1 cellular context compared by ENCODE assay signal in genomic region chr11:62394825-62395538, GRCh38.
TF ChIP-seq lines count a peak whose summit lies in the region.

No MANE protein-coding gene starts in this region.

TF ChIP-seq in K562, 482 proteins besides CTCF, POLR2A, EP300 and RAD21 (continued from another document):
- TF ChIP-seq ZNF318 (IDR thresholded peaks at IDR 0.05; ENCODE audit: borderline replicate concordance in 1 of 2, low read depth in 1 of 2) = no peak
- TF ChIP-seq, protein P1, sequence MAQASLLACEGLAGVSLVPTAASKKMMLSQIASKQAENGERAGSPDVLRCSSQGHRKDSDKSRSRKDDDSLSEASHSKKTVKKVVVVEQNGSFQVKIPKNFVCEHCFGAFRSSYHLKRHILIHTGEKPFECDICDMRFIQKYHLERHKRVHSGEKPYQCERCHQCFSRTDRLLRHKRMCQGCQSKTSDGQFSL (CRISPR knock-in tag; IDR thresholded peaks at IDR 0.05) = no peak
- TF ChIP-seq, protein P1 (tag; IDR thresholded peaks at IDR 0.05) = no peak
- no peak for TF ChIP-seq RHOXF2B (CRISPR knock-in tag; conservative IDR thresholded peaks at IDR 0.05)
- TF ChIP-seq MYC (IDR thresholded peaks at IDR 0.05; ENCODE audit: low read depth, low read length) = 0 out of 2 replicates have a peak, but pooled peaks have one; percentile 10
- TF ChIP-seq MYC (CRISPR knock-in tag; IDR thresholded peaks at IDR 0.05; ENCODE audit: borderline replicate concordance, low read depth) = no peak
- no peak for TF ChIP-seq DLX4 (CRISPR knock-in tag; IDR thresholded peaks at IDR 0.05)
- peak; percentile 79 for TF ChIP-seq DEAF1 (CRISPR knock-in tag; IDR thresholded peaks at IDR 0.05)
- no peak for TF ChIP-seq ZSCAN29 (IDR thresholded peaks at IDR 0.05)
- TF ChIP-seq E2F1 (CRISPR knock-in tag; IDR thresholded peaks at IDR 0.05) = no peak
- TF ChIP-seq TBP (optimal IDR thresholded peaks at IDR 0.05; ENCODE audit: low read depth, low read length) = peak; percentile 30
- TF ChIP-seq BRF1 (IDR thresholded peaks at IDR 0.05; ENCODE audit: borderline replicate concordance, extremely low read depth, insufficient read length) = no peak
- TF ChIP-seq CEBPG (CRISPR knock-in tag; IDR thresholded peaks at IDR 0.05) = peak; percentile 61; the same call in 1 of the 2 replicates
- no peak for TF ChIP-seq CEBPG (tag; conservative IDR thresholded peaks at IDR 0.05 in 1 of 2, IDR thresholded peaks at IDR 0.05 in 1 of 2)
- no peak for TF ChIP-seq ZNF584 (CRISPR knock-in tag; IDR thresholded peaks at IDR 0.05; ENCODE audit: low read depth)
- TF ChIP-seq ZNF551 (CRISPR knock-in tag; IDR thresholded peaks at IDR 0.05) = no peak
- no peak for TF ChIP-seq IRF1 (CRISPR knock-in tag; IDR thresholded peaks at IDR 0.05; ENCODE audit: borderline replicate concordance)
- TF ChIP-seq, protein P2, sequence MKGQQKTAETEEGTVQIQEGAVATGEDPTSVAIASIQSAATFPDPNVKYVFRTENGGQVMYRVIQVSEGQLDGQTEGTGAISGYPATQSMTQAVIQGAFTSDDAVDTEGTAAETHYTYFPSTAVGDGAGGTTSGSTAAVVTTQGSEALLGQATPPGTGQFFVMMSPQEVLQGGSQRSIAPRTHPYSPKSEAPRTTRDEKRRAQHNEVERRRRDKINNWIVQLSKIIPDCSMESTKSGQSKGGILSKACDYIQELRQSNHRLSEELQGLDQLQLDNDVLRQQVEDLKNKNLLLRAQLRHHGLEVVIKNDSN (CRISPR knock-in tag; IDR thresholded peaks at IDR 0.05) = no peak
- no peak for TF ChIP-seq CHCHD3 (CRISPR knock-in tag; IDR thresholded peaks at IDR 0.05)
- no peak for TF ChIP-seq TAL1 (IDR thresholded peaks at IDR 0.05)
- TF ChIP-seq FOSL1 (tag; conservative IDR thresholded peaks at IDR 0.05) = no peak
- TF ChIP-seq, protein P3, sequence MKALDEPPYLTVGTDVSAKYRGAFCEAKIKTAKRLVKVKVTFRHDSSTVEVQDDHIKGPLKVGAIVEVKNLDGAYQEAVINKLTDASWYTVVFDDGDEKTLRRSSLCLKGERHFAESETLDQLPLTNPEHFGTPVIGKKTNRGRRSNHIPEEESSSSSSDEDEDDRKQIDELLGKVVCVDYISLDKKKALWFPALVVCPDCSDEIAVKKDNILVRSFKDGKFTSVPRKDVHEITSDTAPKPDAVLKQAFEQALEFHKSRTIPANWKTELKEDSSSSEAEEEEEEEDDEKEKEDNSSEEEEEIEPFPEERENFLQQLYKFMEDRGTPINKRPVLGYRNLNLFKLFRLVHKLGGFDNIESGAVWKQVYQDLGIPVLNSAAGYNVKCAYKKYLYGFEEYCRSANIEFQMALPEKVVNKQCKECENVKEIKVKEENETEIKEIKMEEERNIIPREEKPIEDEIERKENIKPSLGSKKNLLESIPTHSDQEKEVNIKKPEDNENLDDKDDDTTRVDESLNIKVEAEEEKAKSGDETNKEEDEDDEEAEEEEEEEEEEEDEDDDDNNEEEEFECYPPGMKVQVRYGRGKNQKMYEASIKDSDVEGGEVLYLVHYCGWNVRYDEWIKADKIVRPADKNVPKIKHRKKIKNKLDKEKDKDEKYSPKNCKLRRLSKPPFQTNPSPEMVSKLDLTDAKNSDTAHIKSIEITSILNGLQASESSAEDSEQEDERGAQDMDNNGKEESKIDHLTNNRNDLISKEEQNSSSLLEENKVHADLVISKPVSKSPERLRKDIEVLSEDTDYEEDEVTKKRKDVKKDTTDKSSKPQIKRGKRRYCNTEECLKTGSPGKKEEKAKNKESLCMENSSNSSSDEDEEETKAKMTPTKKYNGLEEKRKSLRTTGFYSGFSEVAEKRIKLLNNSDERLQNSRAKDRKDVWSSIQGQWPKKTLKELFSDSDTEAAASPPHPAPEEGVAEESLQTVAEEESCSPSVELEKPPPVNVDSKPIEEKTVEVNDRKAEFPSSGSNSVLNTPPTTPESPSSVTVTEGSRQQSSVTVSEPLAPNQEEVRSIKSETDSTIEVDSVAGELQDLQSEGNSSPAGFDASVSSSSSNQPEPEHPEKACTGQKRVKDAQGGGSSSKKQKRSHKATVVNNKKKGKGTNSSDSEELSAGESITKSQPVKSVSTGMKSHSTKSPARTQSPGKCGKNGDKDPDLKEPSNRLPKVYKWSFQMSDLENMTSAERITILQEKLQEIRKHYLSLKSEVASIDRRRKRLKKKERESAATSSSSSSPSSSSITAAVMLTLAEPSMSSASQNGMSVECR (CRISPR knock-in tag; IDR thresholded peaks at IDR 0.05) = no peak
- no peak for TF ChIP-seq ERF (CRISPR knock-in tag; IDR thresholded peaks at IDR 0.05)
TF ChIP-seq in K562: peak in this region for 31.
